1 cellular context compared by ENCODE assay signal in genomic region chr22:37631448-37632173, GRCh38.
TF ChIP-seq lines count a peak whose summit lies in the region.

No MANE protein-coding gene starts in this region.

TF ChIP-seq in SK-N-SH treated with all-trans-retinoic acid at 6 μM for 48 hours, 23 proteins besides CTCF, POLR2A, EP300 and RAD21 (continued from another document):
- TF ChIP-seq TSHZ2 (CRISPR knock-in tag; IDR thresholded peaks at IDR 0.05), result no peak
- no peak for TF ChIP-seq TCF4 (CRISPR knock-in tag; IDR thresholded peaks at IDR 0.05; ENCODE audit: borderline replicate concordance)
